Comparison of ENCODE assay signal across 1 cellular context in the genomic region with DNA sequence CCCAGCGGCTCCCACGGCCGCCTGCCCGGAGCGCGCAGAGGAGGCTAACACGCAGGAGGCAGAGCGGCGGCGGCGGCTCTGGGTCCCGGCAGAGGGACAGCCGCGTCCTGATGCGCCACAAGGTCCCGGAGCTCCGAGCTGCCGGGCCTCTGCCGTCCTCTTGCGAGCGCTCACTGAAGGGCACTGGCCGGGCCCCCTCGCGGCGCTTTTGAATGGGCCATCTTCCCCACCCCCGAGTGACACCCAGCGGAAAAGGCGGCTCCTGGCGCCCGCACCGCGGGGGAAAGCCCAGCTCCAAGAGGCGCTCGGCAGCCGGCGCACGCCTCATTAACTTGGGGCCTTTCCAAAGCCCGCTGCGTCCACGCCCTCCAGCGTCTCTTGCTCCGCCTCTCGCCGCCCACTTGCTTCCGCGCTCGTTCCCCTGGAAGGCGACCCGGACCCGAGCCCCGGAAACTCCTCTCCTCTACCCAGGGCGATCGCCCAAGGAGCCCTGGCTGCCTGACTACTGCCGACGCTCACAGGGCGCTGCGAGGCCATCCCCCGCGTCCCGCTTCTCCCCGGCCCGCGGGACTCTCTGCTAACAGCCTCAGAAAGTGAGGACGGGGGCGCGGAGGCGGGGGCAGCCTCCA.
TF ChIP-seq lines count a peak whose summit lies in the region.

Gene PHLDA1 (minus strand): TSS at position 363 of the 629 bp plus-strand sequence.

TF ChIP-seq in GM12878, 131 proteins besides CTCF, POLR2A, EP300 and RAD21 (continued from another document and continues in another):
- TF ChIP-seq TCF3 (IDR thresholded peaks at IDR 0.05; ENCODE audit: borderline replicate concordance, insufficient read depth, low read depth, low read length) (0 out of 2 replicates have a peak, but pooled peaks have one; percentile 74), ATF7 (IDR thresholded peaks at IDR 0.05; ENCODE audit: low read depth) (0 out of 2 replicates have a peak, but pooled peaks have one; percentile 20), EGR1 (IDR thresholded peaks at IDR 0.05; ENCODE audit: borderline replicate concordance in 1 of 2, low read depth in 2 of 2, low read length in 2 of 2) (peak in 1 of 2 experiments; percentile 54; a peak in 2 of 3 replicates), POU2F2 (IDR thresholded peaks at IDR 0.05; ENCODE audit: borderline replicate concordance, low read depth, low read length) (peak; percentile 77; the same call in 2 of the 3 replicates), SREBF2 (IDR thresholded peaks at IDR 0.05; ENCODE audit: low read length) (no peak), RELB (IDR thresholded peaks at IDR 0.05; ENCODE audit: low read depth) (peak; percentile 81), SIX5 (IDR thresholded peaks at IDR 0.05; ENCODE audit: low read depth, low read length, severe bottlenecking) (no peak), TBL1XR1 (IDR thresholded peaks at IDR 0.05; ENCODE audit: low read depth, low read length) (0 out of 2 replicates have a peak, but pooled peaks have one; percentile 52), JUND (IDR thresholded peaks at IDR 0.05; ENCODE audit: low read depth, low read length) (0 out of 2 replicates have a peak, but pooled peaks have one; percentile 10), MTA3 (IDR thresholded peaks at IDR 0.05; ENCODE audit: borderline replicate concordance, low read length) (no peak), PBX3 (IDR thresholded peaks at IDR 0.05; ENCODE audit: insufficient replicate concordance, low read depth, low read length) (peak; percentile 43), HDAC2 (IDR thresholded peaks at IDR 0.05) (no peak), SMC3 (IDR thresholded peaks at IDR 0.05; ENCODE audit: borderline replicate concordance, low read length) (peak; percentile 72), TCF12 (IDR thresholded peaks at IDR 0.05; ENCODE audit: low read depth, low read length) (peak; percentile 78; the same call in 1 of the 2 replicates), REST (IDR thresholded peaks at IDR 0.05; ENCODE audit: low read depth, low read length) (no peak), RUNX3 (IDR thresholded peaks at IDR 0.05; ENCODE audit: low read length) (peak; percentile 54), ASH2L (IDR thresholded peaks at IDR 0.05; ENCODE audit: borderline replicate concordance, low read depth) (0 out of 2 replicates have a peak, but pooled peaks have one; percentile 24), BHLHE40 (IDR thresholded peaks at IDR 0.05; ENCODE audit: borderline replicate concordance in 1 of 2, low read depth in 2 of 2, low read length in 1 of 2) (peak; percentile 70 to 88), IRF3 (IDR thresholded peaks at IDR 0.05) (no peak), NR2F1 (conservative IDR thresholded peaks at IDR 0.05) (0 out of 2 replicates have a peak, but pooled peaks have one; percentile 46), TARDBP (IDR thresholded peaks at IDR 0.05; ENCODE audit: borderline replicate concordance) (peak; percentile 58; the same call in 1 of the 2 replicates), MEF2A (IDR thresholded peaks at IDR 0.05; ENCODE audit: insufficient read depth, low read depth, low read length) (0 out of 2 replicates have a peak, but pooled peaks have one; percentile 41), MLLT1 (IDR thresholded peaks at IDR 0.05) (peak; percentile 75), YY1 (IDR thresholded peaks at IDR 0.05; ENCODE audit: low read depth, low read length) (0 out of 2 replicates have a peak, but pooled peaks have one; percentile 69), CHD2 (IDR thresholded peaks at IDR 0.05; ENCODE audit: borderline replicate concordance, low read depth, low read length) (no peak), HDGF (IDR thresholded peaks at IDR 0.05) (peak; percentile 92), EED (IDR thresholded peaks at IDR 0.05; ENCODE audit: low read depth) (peak; percentile 75), PML (IDR thresholded peaks at IDR 0.05; ENCODE audit: low read length) (no peak), ZNF207 (IDR thresholded peaks at IDR 0.05; ENCODE audit: borderline replicate concordance) (peak; percentile 11; the same call in 1 of the 2 replicates), BMI1 (IDR thresholded peaks at IDR 0.05; ENCODE audit: borderline replicate concordance) (no peak), CREM (IDR thresholded peaks at IDR 0.05; ENCODE audit: low read depth) (peak; percentile 75), HCFC1 (IDR thresholded peaks at IDR 0.05; ENCODE audit: low read length) (no peak; the same call in 1 of the 2 replicates), CHD1 (IDR thresholded peaks at IDR 0.05; ENCODE audit: low read depth, low read length) (no peak), GATAD2B (conservative IDR thresholded peaks at IDR 0.05; ENCODE audit: low read depth) (peak; percentile 74), SUZ12 (IDR thresholded peaks at IDR 0.05; ENCODE audit: unreplicated experiment) (no peak), GABPA (IDR thresholded peaks at IDR 0.05; ENCODE audit: low read depth) (peak; percentile 27; the same call in 1 of the 2 replicates), KAT2A (conservative IDR thresholded peaks at IDR 0.05; ENCODE audit: control insufficient read depth, low read depth, low read length) (no peak), NR2C1 (IDR thresholded peaks at IDR 0.05) (no peak)
- TF ChIP-seq, protein P1, sequence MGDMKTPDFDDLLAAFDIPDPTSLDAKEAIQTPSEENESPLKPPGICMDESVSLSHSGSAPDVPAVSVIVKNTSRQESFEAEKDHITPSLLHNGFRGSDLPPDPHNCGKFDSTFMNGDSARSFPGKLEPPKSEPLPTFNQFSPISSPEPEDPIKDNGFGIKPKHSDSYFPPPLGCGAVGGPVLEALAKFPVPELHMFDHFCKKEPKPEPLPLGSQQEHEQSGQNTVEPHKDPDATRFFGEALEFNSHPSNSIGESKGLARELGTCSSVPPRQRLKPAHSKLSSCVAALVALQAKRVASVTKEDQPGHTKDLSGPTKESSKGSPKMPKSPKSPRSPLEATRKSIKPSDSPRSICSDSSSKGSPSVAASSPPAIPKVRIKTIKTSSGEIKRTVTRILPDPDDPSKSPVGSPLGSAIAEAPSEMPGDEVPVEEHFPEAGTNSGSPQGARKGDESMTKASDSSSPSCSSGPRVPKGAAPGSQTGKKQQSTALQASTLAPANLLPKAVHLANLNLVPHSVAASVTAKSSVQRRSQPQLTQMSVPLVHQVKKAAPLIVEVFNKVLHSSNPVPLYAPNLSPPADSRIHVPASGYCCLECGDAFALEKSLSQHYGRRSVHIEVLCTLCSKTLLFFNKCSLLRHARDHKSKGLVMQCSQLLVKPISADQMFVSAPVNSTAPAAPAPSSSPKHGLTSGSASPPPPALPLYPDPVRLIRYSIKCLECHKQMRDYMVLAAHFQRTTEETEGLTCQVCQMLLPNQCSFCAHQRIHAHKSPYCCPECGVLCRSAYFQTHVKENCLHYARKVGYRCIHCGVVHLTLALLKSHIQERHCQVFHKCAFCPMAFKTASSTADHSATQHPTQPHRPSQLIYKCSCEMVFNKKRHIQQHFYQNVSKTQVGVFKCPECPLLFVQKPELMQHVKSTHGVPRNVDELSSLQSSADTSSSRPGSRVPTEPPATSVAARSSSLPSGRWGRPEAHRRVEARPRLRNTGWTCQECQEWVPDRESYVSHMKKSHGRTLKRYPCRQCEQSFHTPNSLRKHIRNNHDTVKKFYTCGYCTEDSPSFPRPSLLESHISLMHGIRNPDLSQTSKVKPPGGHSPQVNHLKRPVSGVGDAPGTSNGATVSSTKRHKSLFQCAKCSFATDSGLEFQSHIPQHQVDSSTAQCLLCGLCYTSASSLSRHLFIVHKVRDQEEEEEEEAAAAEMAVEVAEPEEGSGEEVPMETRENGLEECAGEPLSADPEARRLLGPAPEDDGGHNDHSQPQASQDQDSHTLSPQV (IDR thresholded peaks at IDR 0.05) = peak; percentile 73; the same call in 1 of the 2 replicates
- TF ChIP-seq, protein P2, sequence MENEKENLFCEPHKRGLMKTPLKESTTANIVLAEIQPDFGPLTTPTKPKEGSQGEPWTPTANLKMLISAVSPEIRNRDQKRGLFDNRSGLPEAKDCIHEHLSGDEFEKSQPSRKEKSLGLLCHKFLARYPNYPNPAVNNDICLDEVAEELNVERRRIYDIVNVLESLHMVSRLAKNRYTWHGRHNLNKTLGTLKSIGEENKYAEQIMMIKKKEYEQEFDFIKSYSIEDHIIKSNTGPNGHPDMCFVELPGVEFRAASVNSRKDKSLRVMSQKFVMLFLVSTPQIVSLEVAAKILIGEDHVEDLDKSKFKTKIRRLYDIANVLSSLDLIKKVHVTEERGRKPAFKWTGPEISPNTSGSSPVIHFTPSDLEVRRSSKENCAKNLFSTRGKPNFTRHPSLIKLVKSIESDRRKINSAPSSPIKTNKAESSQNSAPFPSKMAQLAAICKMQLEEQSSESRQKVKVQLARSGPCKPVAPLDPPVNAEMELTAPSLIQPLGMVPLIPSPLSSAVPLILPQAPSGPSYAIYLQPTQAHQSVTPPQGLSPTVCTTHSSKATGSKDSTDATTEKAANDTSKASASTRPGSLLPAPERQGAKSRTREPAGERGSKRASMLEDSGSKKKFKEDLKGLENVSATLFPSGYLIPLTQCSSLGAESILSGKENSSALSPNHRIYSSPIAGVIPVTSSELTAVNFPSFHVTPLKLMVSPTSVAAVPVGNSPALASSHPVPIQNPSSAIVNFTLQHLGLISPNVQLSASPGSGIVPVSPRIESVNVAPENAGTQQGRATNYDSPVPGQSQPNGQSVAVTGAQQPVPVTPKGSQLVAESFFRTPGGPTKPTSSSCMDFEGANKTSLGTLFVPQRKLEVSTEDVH (IDR thresholded peaks at IDR 0.05; ENCODE audit: low read depth, partially characterized antibody) = no peak
- TF ChIP-seq, protein P3, sequence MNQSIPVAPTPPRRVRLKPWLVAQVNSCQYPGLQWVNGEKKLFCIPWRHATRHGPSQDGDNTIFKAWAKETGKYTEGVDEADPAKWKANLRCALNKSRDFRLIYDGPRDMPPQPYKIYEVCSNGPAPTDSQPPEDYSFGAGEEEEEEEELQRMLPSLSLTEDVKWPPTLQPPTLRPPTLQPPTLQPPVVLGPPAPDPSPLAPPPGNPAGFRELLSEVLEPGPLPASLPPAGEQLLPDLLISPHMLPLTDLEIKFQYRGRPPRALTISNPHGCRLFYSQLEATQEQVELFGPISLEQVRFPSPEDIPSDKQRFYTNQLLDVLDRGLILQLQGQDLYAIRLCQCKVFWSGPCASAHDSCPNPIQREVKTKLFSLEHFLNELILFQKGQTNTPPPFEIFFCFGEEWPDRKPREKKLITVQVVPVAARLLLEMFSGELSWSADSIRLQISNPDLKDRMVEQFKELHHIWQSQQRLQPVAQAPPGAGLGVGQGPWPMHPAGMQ (IDR thresholded peaks at IDR 0.05; ENCODE audit: borderline replicate concordance) = no peak
